18 cellular contexts compared by ENCODE assay signal in genomic region chrX:53091354-53091753, GRCh38. TPM values are rescaled to one million over a fixed set of nuclear protein-coding genes. Genes with fewer than 3 reads are reported as not detected.
DNase-seq lines count a peak whose midpoint lies in the region; ATAC-seq, FAIRE-seq and TF ChIP-seq lines count a peak whose summit lies in the region.
"Had no signal": no experiment of that assay in that cellular context is flagged by ENCODE, and none has a peak within 500 bp of the region (broad histone marks: within the 10 kb centered on the region; RNA-seq: fewer than 3 reads in every experiment).

No MANE protein-coding gene starts in this region.

- peaks cover 6% of the 10 kb centered on the region for H4K20me1 ChIP-seq in osteoblast (ENCODE audit: insufficient read depth, low read length)

- BruUV-seq in MCF 10A (replicated peaks; lab: Mats Ljungman, UMichigan) = no TSS peak

- CTCF ChIA-PET in MCF 10A (lab: Yijun Ruan, JAX) = interaction anchor here (0.6 to 4.1 kb wide), 4 partner anchors 10 to 95 kb away, joined by 3 to 34 read pairs (median 4); no protein-coding TSS in a partner anchor

- TF ChIP-seq CTCF in MCF 10A (IDR thresholded peaks at IDR 0.05; ENCODE audit: unreplicated experiment) = no peak
- no peak for TF ChIP-seq CTCF in breast epithelium (IDR thresholded peaks at IDR 0.05)
- no peak for TF ChIP-seq CTCF in lower lobe of right lung (IDR thresholded peaks at IDR 0.05)
- TF ChIP-seq CTCF in osteoblast (IDR thresholded peaks at IDR 0.05; ENCODE audit: extremely low read depth, low read depth, low read length) = no peak

- POLR2A ChIA-PET in MCF 10A (lab: Yijun Ruan, JAX) = interaction anchor here (0.6 to 5.4 kb wide), 3 partner anchors 19 to 133 kb away, joined by 3 to 56 read pairs (median 3); partner anchors contain the start of gene KDM5C

- peaks cover 5% of the 10 kb centered on the region for H3K79me2 ChIP-seq in osteoblast (ENCODE audit: insufficient read depth, low read length)

- H3K27me3 ChIP-seq in breast epithelium = peaks cover 0 to 38% of the 10 kb centered on the region in 2 donors
- no peaks in the 10 kb centered on the region for H3K27me3 ChIP-seq in lower lobe of right lung (ENCODE audit: low read depth)
- H3K27me3 ChIP-seq in osteoblast (ENCODE audit: insufficient read depth, low read length) = no peaks in the 10 kb centered on the region

- H3K27ac ChIP-seq in breast epithelium (no peak overlapping the region), lower lobe of right lung (peak overlapping the region; percentile 18), osteoblast (ENCODE audit: low read depth, low read length) (no peak overlapping the region)
- H3K27ac ChIP-seq: BLaER1, GM23248 had no signal

- ATAC-seq in lower lobe of right lung = peak; percentile 14 to 40
- no peak for ATAC-seq in GM19324 (IDR thresholded peaks at IDR 0.05; ENCODE audit: low FRiP score, unreplicated experiment)

- H3K4me3 ChIP-seq in breast epithelium = no peak overlapping the region
- no peak overlapping the region for H3K4me3 ChIP-seq in lower lobe of right lung
- no peak overlapping the region for H3K4me3 ChIP-seq in osteoblast (ENCODE audit: insufficient read depth, low read length)
- H3K4me3 ChIP-seq: BLaER1, GM23248, HAP-1 had no signal

- H3K27me3 Mint-ChIP-seq in MCF 10A (ENCODE audit: insufficient read depth, unreplicated experiment) = peaks cover 56% of the 10 kb centered on the region
- H3K27me3 Mint-ChIP-seq: CD4-positive, alpha-beta memory T cell had no signal

- no peak overlapping the region for H2AFZ ChIP-seq in osteoblast (ENCODE audit: low read length)
- H2AFZ ChIP-seq: GM23248 had no signal

- no peak for TF ChIP-seq POLR2A in breast epithelium (IDR thresholded peaks at IDR 0.05)

- no peak for FAIRE-seq in RCC 7860 (lab: Jason Lieb, UNC)
- FAIRE-seq: G401.6, GM12891, GM19239 had no signal

- peak overlapping the region; percentile 58 for H3K27ac Mint-ChIP-seq in MCF 10A (ENCODE audit: low read depth, unreplicated experiment)
- H3K27ac Mint-ChIP-seq: CD14-positive monocyte; CD4-positive, alpha-beta memory T cell had no signal

- H3K4me1 Mint-ChIP-seq in MCF 10A (ENCODE audit: insufficient read depth, unreplicated experiment) = peaks cover 30% of the 10 kb centered on the region

- intact Hi-C loops in MCF 10A (cut with micrococcal nuclease) = no loop called here
- intact Hi-C loops in breast epithelium (cut with DNase I; ENCODE audit: low total_unique reads) = no loop called here
- intact Hi-C loops in lower lobe of right lung (cut with DNase I) = no loop called here

- no peak for DNase-seq in MCF 10A (ENCODE audit: unreplicated experiment)
- DNase-seq in breast epithelium (ENCODE audit: low spot score in 2 of 2) = no peak
- peak; percentile 58 for DNase-seq in lower lobe of right lung
- peak; percentile 58 for DNase-seq in osteoblast (ENCODE audit: insufficient read length, low spot score, missing footprints)
- DNase-seq in NCI-H1436 (lab: John Stamatoyannopoulos, UW) = no peak
- DNase-seq in RCC 7860 (ENCODE audit: low spot score) = no peak
- DNase-seq: 8988T; Calu3; CD4-positive, alpha-beta memory T cell; GM23248 had no signal

- no peaks in the 10 kb centered on the region for H3K36me3 ChIP-seq in breast epithelium
- H3K36me3 ChIP-seq in lower lobe of right lung = peaks cover 1% of the 10 kb centered on the region
- peaks cover 7% of the 10 kb centered on the region for H3K36me3 ChIP-seq in osteoblast (ENCODE audit: insufficient read depth, low read length)

- no peak overlapping the region for H3K4me2 ChIP-seq in osteoblast (ENCODE audit: insufficient read depth, low read length)
- H3K4me2 ChIP-seq: BLaER1 had no signal

- H3K4me1 ChIP-seq in breast epithelium (no peaks in the 10 kb centered on the region), lower lobe of right lung (no peaks in the 10 kb centered on the region), osteoblast (ENCODE audit: insufficient read depth, low read length) (peaks cover 16% of the 10 kb centered on the region)

- H3K4me3 Mint-ChIP-seq in MCF 10A (ENCODE audit: unreplicated experiment) = no peak overlapping the region
- H3K4me3 Mint-ChIP-seq: CD14-positive monocyte; CD4-positive, alpha-beta memory T cell had no signal

- no peaks in the 10 kb centered on the region for H3K9me3 Mint-ChIP-seq in MCF 10A (ENCODE audit: unreplicated experiment)

- H3K36me3 Mint-ChIP-seq in MCF 10A (ENCODE audit: insufficient read depth, unreplicated experiment) = peaks cover 12% of the 10 kb centered on the region

- H3K9me3 ChIP-seq in breast epithelium = no peaks in the 10 kb centered on the region
- no peaks in the 10 kb centered on the region for H3K9me3 ChIP-seq in lower lobe of right lung
- no peaks in the 10 kb centered on the region for H3K9me3 ChIP-seq in osteoblast (ENCODE audit: low read depth, low read length)
- H3K9me3 ChIP-seq: BLaER1, HAP-1 had no signal

RNA-seq across cellular contexts. Expression of gene KANTR, which starts 2.6 kb away (rescaled TPM):
- total RNA-seq in MCF 10A (2022) = 3.4 and 6.3 TPM in 2 replicates
- total RNA-seq in breast epithelium = 10 to 100 TPM; 16.8 to 30.7 (median 29.8) TPM
- 14.8 TPM for total RNA-seq in lower lobe of right lung
- total RNA-seq in osteoblast = 12.3 and 13.3 TPM in 2 replicates

RNA-seq across cellular contexts. Expression of gene TSPYL2, which starts 9.2 kb away (rescaled TPM):
- total RNA-seq in MCF 10A (2022) (39.3 and 41.6 TPM in 2 replicates), breast epithelium (10 to 100 TPM; 63.4 to 82.7 (median 76.4) TPM), lower lobe of right lung (27.9 TPM), osteoblast (13.6 and 15.9 TPM in 2 replicates)

RNA-seq across cellular contexts. Expression of gene GPR173, which starts 42.8 kb away (rescaled TPM):
- total RNA-seq in MCF 10A (2022) = 1.3 TPM in 2 replicates
- total RNA-seq in breast epithelium = 1 to 10 TPM in 2 of 3 donors, under 1 TPM in 1; 0.96 to 2.3 (median 1.6) TPM
- total RNA-seq in lower lobe of right lung = 0.56 TPM
- total RNA-seq in osteoblast = 1.8 and 2.2 TPM in 2 replicates
- total RNA-seq: CD4-positive, alpha-beta memory T cell; HT-29 had no signal

Comparison
In these comparisons a context has a peak if more than half of its experiments do, and no peak if none do; other contexts are left out.
1. DNase-seq: peak in lower lobe of right lung (single experiment) and osteoblast (single experiment); none in MCF 10A (single experiment), breast epithelium (0 of 2), NCI-H1436 (single experiment) and RCC 7860 (single experiment).